ENCODE assay signal across 19 cellular contexts in the genomic region with DNA sequence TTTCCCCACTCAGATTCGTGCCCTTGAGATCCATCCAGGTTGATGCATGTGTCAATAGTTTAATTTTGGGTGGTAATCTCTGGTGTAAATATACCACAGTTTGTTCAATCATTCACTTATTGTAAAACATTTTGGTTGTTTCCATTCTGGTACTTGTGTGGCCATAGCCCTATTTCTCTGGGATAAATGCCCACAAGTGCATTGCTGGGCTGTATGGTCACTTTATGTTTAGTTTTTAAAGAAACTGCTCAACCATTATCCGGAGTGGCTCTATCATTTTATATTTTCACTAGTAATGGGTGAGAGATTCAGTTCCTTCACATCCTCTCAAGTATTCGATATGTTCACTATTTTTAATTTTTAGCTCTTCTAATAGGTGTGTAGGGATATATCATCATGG.
DNase-seq lines count a peak whose midpoint lies in the region; ATAC-seq, FAIRE-seq and TF ChIP-seq lines count a peak whose summit lies in the region.
"Had no signal": no experiment of that assay in that cellular context is flagged by ENCODE, and none has a peak within 500 bp of the region (broad histone marks: within the 10 kb centered on the region; RNA-seq: fewer than 3 reads in every experiment).

No MANE protein-coding gene starts in this region.

- no peak for TF ChIP-seq CTCF in Calu3 (IDR thresholded peaks at IDR 0.05; ENCODE audit: unreplicated experiment)
- no peak for TF ChIP-seq CTCF in Loucy (conservative IDR thresholded peaks at IDR 0.05; ENCODE audit: low read length)
- TF ChIP-seq CTCF in K562 (IDR thresholded peaks at IDR 0.05 in 2 of 3, conservative IDR thresholded peaks at IDR 0.05 in 1 of 3; ENCODE audit: insufficient read depth in 2 of 3, low read depth in 1 of 3, low read length in 3 of 3) = no peak
- TF ChIP-seq CTCF in neutrophil (IDR thresholded peaks at IDR 0.05) = no peak

- H3K27ac Mint-ChIP-seq in Calu3 (ENCODE audit: unreplicated experiment) = peak overlapping the region; percentile 50
- H3K27ac Mint-ChIP-seq: B cell had no signal

- H3K36me3 ChIP-seq in Loucy (ENCODE audit: insufficient read depth, low read length) (no peaks in the 10 kb centered on the region), K562 (ENCODE audit: control insufficient read depth, insufficient read depth, low read length) (no peaks in the 10 kb centered on the region), neutrophil (no peaks in the 10 kb centered on the region)
- H3K36me3 ChIP-seq: SJSA1 had no signal

- no peaks in the 10 kb centered on the region for H4K20me1 ChIP-seq in Loucy (ENCODE audit: insufficient read depth, low read length, poor library complexity, severe bottlenecking)
- H4K20me1 ChIP-seq in K562 (replicated peaks; ENCODE audit: control insufficient read depth, insufficient read depth, low read length) = no peaks in the 10 kb centered on the region

- no peak for FAIRE-seq in K562 (lab: Jason Lieb, UNC)
- FAIRE-seq: GM12891, H1 had no signal

- TF ChIP-seq RAD21 in K562 (CRISPR knock-in tag; conservative IDR thresholded peaks at IDR 0.05 in 1 of 2, IDR thresholded peaks at IDR 0.05 in 1 of 2) = no peak

- intact Hi-C loops in Calu3 (cut with micrococcal nuclease; ENCODE audit: unreplicated experiment) (loop anchor here (5.0 kb wide), 1 partner anchor 34 kb away; no protein-coding TSS in a partner anchor), K562 (cut with micrococcal nuclease) (no loop called here)

- no peak overlapping the region for H3K4me3 ChIP-seq in Loucy (ENCODE audit: low read length, poor library complexity, severe bottlenecking)
- H3K4me3 ChIP-seq in K562 = no peak overlapping the region
- H3K4me3 ChIP-seq in neutrophil (ENCODE audit: low read depth in 1 of 2, low read length in 1 of 2) = no peak overlapping the region
- H3K4me3 ChIP-seq: SJSA1 had no signal

- H3K9me1 ChIP-seq in K562 (ENCODE audit: control insufficient read depth, insufficient read depth, low read length) = no peaks in the 10 kb centered on the region

- H3K27me3 Mint-ChIP-seq in Calu3 (ENCODE audit: unreplicated experiment) = peaks cover 34% of the 10 kb centered on the region
- H3K27me3 Mint-ChIP-seq: CD4-positive, alpha-beta memory T cell had no signal

- no peaks in the 10 kb centered on the region for H3K36me3 Mint-ChIP-seq in Calu3 (ENCODE audit: insufficient read depth, unreplicated experiment)
- H3K36me3 Mint-ChIP-seq: CD4-positive, alpha-beta memory T cell had no signal

- H3K9ac ChIP-seq in Loucy (ENCODE audit: low read depth, low read length, poor library complexity, severe bottlenecking) (no peak overlapping the region), K562 (ENCODE audit: insufficient read depth in 1 of 2, low read depth in 2 of 2, low read length in 2 of 2) (no peak overlapping the region)

- H3K27me3 ChIP-seq in Loucy (ENCODE audit: insufficient read depth, low read length, poor library complexity, severe bottlenecking) (no peaks in the 10 kb centered on the region), K562 (ENCODE audit: control insufficient read depth in 2 of 2, insufficient read depth in 2 of 2, low read length in 2 of 2) (no peaks in the 10 kb centered on the region), neutrophil (no peaks in the 10 kb centered on the region)
- H3K27me3 ChIP-seq: SJSA1 had no signal

- in situ Hi-C loops in K562 (cut with MboI) = no loop called here

- TF ChIP-seq EP300 in K562 (IDR thresholded peaks at IDR 0.05; ENCODE audit: low read length) = no peak

- DNase-seq in Calu3 (no peak), K562 (ENCODE audit: extremely low read depth in 1 of 4, low spot score in 3 of 4) (no peak), DMS79 treated with DMSO at 0.1 percent for 48 hours (lab: John Stamatoyannopoulos, UW) (no peak), CD1c-positive myeloid dendritic cell (ENCODE audit: extremely low spot score) (no peak)
- DNase-seq: CD4-positive, alpha-beta memory T cell; KG1; NCI-H1417; NCI-H187; NCI-H2107; NCI-H345; NCI-H524 treated with DMSO at 0.1 percent for 48 hours; T-helper 2 cell had no signal

- CTCF ChIA-PET in Calu3 (lab: Charles Lee) = interaction anchor here (0.6 to 0.7 kb wide), 3 partner anchors 9 to 1425 kb away, joined by 3 to 8 read pairs (median 5); no protein-coding TSS in a partner anchor
- CTCF ChIA-PET in K562 (lab: Yijun Ruan, JAX; ENCODE audit: low intra/inter-chr PET ratio) = no interaction called here

- H3K4me3 Mint-ChIP-seq in Calu3 (ENCODE audit: low read depth, unreplicated experiment) = no peak overlapping the region
- H3K4me3 Mint-ChIP-seq: B cell; CD4-positive, alpha-beta memory T cell had no signal

- no peaks in the 10 kb centered on the region for H3K9me2 ChIP-seq in Loucy (replicated peaks; ENCODE audit: low read depth, low read length)

- peaks cover 26% of the 10 kb centered on the region for H3K4me1 Mint-ChIP-seq in Calu3 (ENCODE audit: low read depth, unreplicated experiment)
- H3K4me1 Mint-ChIP-seq: B cell had no signal

- no peak overlapping the region for H3K4me2 ChIP-seq in Loucy (ENCODE audit: low read depth, low read length, poor library complexity, severe bottlenecking)
- peak overlapping the region; percentile 21; the same call in 1 of the 2 replicates for H3K4me2 ChIP-seq in K562 (ENCODE audit: insufficient read depth, low read length)

- WGBS in K562 (ENCODE audit: insufficient coverage, low coverage, missing lambda C conversion rate) = 47% methylated on average over 3 of the region's 3 CpGs

- no peak for TF ChIP-seq POLR2A in K562 (conservative IDR thresholded peaks at IDR 0.05)

- no peak for ATAC-seq in K562
- no peak for ATAC-seq in GM18511 (IDR thresholded peaks at IDR 0.05; ENCODE audit: unreplicated experiment)

- no peaks in the 10 kb centered on the region for H3K9me3 Mint-ChIP-seq in Calu3 (ENCODE audit: low read depth, unreplicated experiment)
- H3K9me3 Mint-ChIP-seq: CD4-positive, alpha-beta memory T cell had no signal

- H3K27ac ChIP-seq in K562 (ENCODE audit: extremely low read depth, low read depth, low read length) = 0 out of 3 replicates have a peak overlapping the region, but pooled peaks have one; percentile 76
- peak overlapping the region; percentile 72 for H3K27ac ChIP-seq in neutrophil
- H3K27ac ChIP-seq: SJSA1 had no signal

- no TSS peak for BruUV-seq in Calu3 (replicated peaks; lab: Mats Ljungman, UMichigan)
- no TSS peak for BruUV-seq in K562 (replicated peaks; lab: Mats Ljungman, UMichigan)

- H2AFZ ChIP-seq in Loucy (ENCODE audit: low read length) (0 out of 2 replicates have a peak overlapping the region, but pooled peaks have one; percentile 1), K562 (ENCODE audit: low read depth, low read length) (peak overlapping the region; percentile 82; the same call in 1 of the 2 replicates)

- POLR2A ChIA-PET in K562 (lab: Yijun Ruan, JAX) = no interaction called here

- H3K79me2 ChIP-seq in Loucy (ENCODE audit: insufficient read depth, low read length) (no peaks in the 10 kb centered on the region), K562 (ENCODE audit: control insufficient read depth, insufficient read depth, low read length) (no peaks in the 10 kb centered on the region; the same call in 2 of the 3 replicates)

- H3K4me1 ChIP-seq in Loucy (ENCODE audit: insufficient read depth, low read length, poor library complexity, severe bottlenecking) (peaks cover 30% of the 10 kb centered on the region), K562 (replicated peaks in 1 of 2; ENCODE audit: control insufficient read depth in 2 of 2, insufficient read depth in 2 of 2, low read length in 2 of 2) (peaks cover 14 to 50% of the 10 kb centered on the region in 2 experiments), neutrophil (ENCODE audit: control insufficient read depth in 1 of 2, insufficient read depth in 1 of 2, low read depth in 1 of 2, low read length in 1 of 2) (peaks cover 41 to 45% of the 10 kb centered on the region in 2 experiments)

- no peaks in the 10 kb centered on the region for H3K9me3 ChIP-seq in Loucy (ENCODE audit: insufficient read depth, low read depth, low read length)
- H3K9me3 ChIP-seq in K562 (replicated peaks; ENCODE audit: control insufficient read depth, insufficient read depth, low read depth, low read length) = no peaks in the 10 kb centered on the region; the same call in 1 of the 2 replicates
- no peaks in the 10 kb centered on the region for H3K9me3 ChIP-seq in neutrophil
- H3K9me3 ChIP-seq: SJSA1 had no signal

- no peaks in the 10 kb centered on the region for H3F3A ChIP-seq in Loucy (ENCODE audit: low read depth)

TF ChIP-seq in K562, 482 proteins besides CTCF, POLR2A, EP300 and RAD21:
- no peak for TF ChIP-seq ZNF175 (CRISPR knock-in tag; IDR thresholded peaks at IDR 0.05; ENCODE audit: low read depth)
- TF ChIP-seq CBFA2T3 (IDR thresholded peaks at IDR 0.05) = no peak
- TF ChIP-seq CEBPG (CRISPR knock-in tag; IDR thresholded peaks at IDR 0.05) = no peak
- no peak for TF ChIP-seq CEBPG (tag; conservative IDR thresholded peaks at IDR 0.05 in 1 of 2, IDR thresholded peaks at IDR 0.05 in 1 of 2)
- no peak for TF ChIP-seq COPS2 (conservative IDR thresholded peaks at IDR 0.05)
- no peak for TF ChIP-seq ZNF583 (CRISPR knock-in tag; IDR thresholded peaks at IDR 0.05)
- TF ChIP-seq, protein P1, sequence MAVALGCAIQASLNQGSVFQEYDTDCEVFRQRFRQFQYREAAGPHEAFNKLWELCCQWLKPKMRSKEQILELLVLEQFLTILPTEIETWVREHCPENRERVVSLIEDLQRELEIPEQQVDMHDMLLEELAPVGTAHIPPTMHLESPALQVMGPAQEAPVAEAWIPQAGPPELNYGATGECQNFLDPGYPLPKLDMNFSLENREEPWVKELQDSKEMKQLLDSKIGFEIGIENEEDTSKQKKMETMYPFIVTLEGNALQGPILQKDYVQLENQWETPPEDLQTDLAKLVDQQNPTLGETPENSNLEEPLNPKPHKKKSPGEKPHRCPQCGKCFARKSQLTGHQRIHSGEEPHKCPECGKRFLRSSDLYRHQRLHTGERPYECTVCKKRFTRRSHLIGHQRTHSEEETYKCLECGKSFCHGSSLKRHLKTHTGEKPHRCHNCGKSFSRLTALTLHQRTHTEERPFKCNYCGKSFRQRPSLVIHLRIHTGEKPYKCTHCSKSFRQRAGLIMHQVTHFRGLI (CRISPR knock-in tag; IDR thresholded peaks at IDR 0.05) = no peak
- TF ChIP-seq ZNF212 (CRISPR knock-in tag; IDR thresholded peaks at IDR 0.05) = no peak
- no peak for TF ChIP-seq MBD2 (IDR thresholded peaks at IDR 0.05; ENCODE audit: borderline replicate concordance, low read depth)
- TF ChIP-seq TBP (optimal IDR thresholded peaks at IDR 0.05; ENCODE audit: low read depth, low read length) = no peak
- TF ChIP-seq BRD9 (IDR thresholded peaks at IDR 0.05; ENCODE audit: low read depth, partially characterized antibody) = no peak
- TF ChIP-seq NFE2L1 (tag; IDR thresholded peaks at IDR 0.05; ENCODE audit: borderline replicate concordance, low read depth) = no peak
- TF ChIP-seq MTA3 (IDR thresholded peaks at IDR 0.05; ENCODE audit: borderline replicate concordance) = no peak
- no peak for TF ChIP-seq RNF2 (IDR thresholded peaks at IDR 0.05)
- no peak for TF ChIP-seq MECOM (CRISPR knock-in tag; IDR thresholded peaks at IDR 0.05)
- TF ChIP-seq HMG20A (CRISPR knock-in tag; conservative IDR thresholded peaks at IDR 0.05) = no peak
- TF ChIP-seq ZNF57 (CRISPR knock-in tag; IDR thresholded peaks at IDR 0.05) = no peak
